In genomic region chr1:205631727-205632373, GRCh38 we compare ENCODE assay signal across 8 cellular contexts. TPM values are rescaled to one million over a fixed set of nuclear protein-coding genes. Genes with fewer than 3 reads are reported as not detected.
A peak's percentile ranks its signal among the peaks of the same experiment; 100 is the strongest.
DNase-seq lines count a peak whose midpoint lies in the region; ATAC-seq and TF ChIP-seq lines count a peak whose summit lies in the region.

TSS of gene ELK4 (minus strand) at chr1:205632011. CDS start at chr1:205623882, 8,129 bp downstream.

- POLR2A ChIA-PET in GM10248 (lab: Yijun Ruan, JAX) (interaction anchor here (0.6 to 1.6 kb wide), 9 partner anchors 9 to 405 kb away, joined by 3 to 7 read pairs (median 5); no protein-coding TSS in a partner anchor), SK-N-SH (lab: Yijun Ruan, JAX) (interaction anchor here (0.8 to 2.3 kb wide), 8 partner anchors 8 to 345 kb away, joined by 3 to 12 read pairs (median 4); no protein-coding TSS in a partner anchor)

- ATAC-seq in HG02571 (IDR thresholded peaks at IDR 0.05; ENCODE audit: unreplicated experiment) (peak; percentile 80), omental fat pad (ENCODE audit: low FRiP score) (peak; percentile 99)

- no peaks in the 10 kb centered on the region for H3K9me3 ChIP-seq in SK-N-SH
- H3K9me3 ChIP-seq in testis = no peaks in the 10 kb centered on the region

- H3K4me3 ChIP-seq in SK-N-SH (ENCODE audit: low read depth in 2 of 2, low read length in 1 of 2) (peak within 1 kb of the TSS; percentile 77 to 83), testis (peak within 1 kb of the TSS; percentile 79 to 89)

- peak; percentile 86 for TF ChIP-seq POLR2A in testis (IDR thresholded peaks at IDR 0.05)

- H3K79me2 ChIP-seq in SK-N-SH (ENCODE audit: insufficient read depth) = peaks cover 43% of the 10 kb centered on the region

- CTCF ChIA-PET in GM10248 (lab: Yijun Ruan, JAX) (interaction anchor here (0.8 to 11.6 kb wide), 31 partner anchors 9 to 403 kb away, joined by 3 to 263 read pairs (median 5); no protein-coding TSS in a partner anchor), SK-N-SH (lab: Yijun Ruan, JAX) (interaction anchor here (0.6 to 7.5 kb wide), 31 partner anchors 9 to 370 kb away, joined by 3 to 94 read pairs (median 6); partner anchors contain the start of genes NUCKS1 and SLC45A3)

- H3K4me1 Mint-ChIP-seq in activated naive CD4-positive, alpha-beta T cell treated with anti-CD3 and anti-CD28 coated beads, Interleukin-2, amount 50 U/mL, for 24 hours = peaks cover 32% of the 10 kb centered on the region

- H3K27ac ChIP-seq in SK-N-SH (ENCODE audit: low read depth in 2 of 2, low read length in 1 of 2) (peak within 1 kb of the TSS; percentile 95), testis (peak within 1 kb of the TSS; percentile 88 to 95)

- no peaks in the 10 kb centered on the region for H3K9me2 ChIP-seq in SK-N-SH

- peak within 1 kb of the TSS; percentile 87 for H3K4me2 ChIP-seq in SK-N-SH

- WGBS in SK-N-SH (ENCODE audit: low lambda C conversion rate) = 2% methylated on average over 24 of the region's 82 CpGs
- 0% methylated on average over 2 to 42 of the region's 82 CpGs for WGBS in testis, 2 donors

- H3K9me3 Mint-ChIP-seq in activated naive CD4-positive, alpha-beta T cell treated with anti-CD3 and anti-CD28 coated beads, Interleukin-2, amount 50 U/mL, for 24 hours = no peaks in the 10 kb centered on the region

- TF ChIP-seq CTCF in GM10248 (IDR thresholded peaks at IDR 0.05; ENCODE audit: control extremely low read depth, extremely low read depth, low read depth, missing control alignments) (peak; percentile 79), SK-N-SH (IDR thresholded peaks at IDR 0.05) (peak; percentile 73), omental fat pad (IDR thresholded peaks at IDR 0.05) (peak in 1 of 3 donors; percentile 28), testis (IDR thresholded peaks at IDR 0.05) (peak; percentile 58 to 81 (median 71))

- peak within 1 kb of the TSS; percentile 94 for H3K4me3 Mint-ChIP-seq in activated naive CD4-positive, alpha-beta T cell treated with anti-CD3 and anti-CD28 coated beads, Interleukin-2, amount 50 U/mL, for 24 hours

- H3K36me3 Mint-ChIP-seq in activated naive CD4-positive, alpha-beta T cell treated with anti-CD3 and anti-CD28 coated beads, Interleukin-2, amount 50 U/mL, for 24 hours = peaks cover 4% of the 10 kb centered on the region

- peak within 1 kb of the TSS; percentile 85 for H3K9ac ChIP-seq in SK-N-SH

- H3K27ac Mint-ChIP-seq in activated naive CD4-positive, alpha-beta T cell treated with anti-CD3 and anti-CD28 coated beads, Interleukin-2, amount 50 U/mL, for 24 hours = peak within 1 kb of the TSS; percentile 96

- H3K36me3 ChIP-seq in SK-N-SH (replicated peaks in 1 of 2; ENCODE audit: control insufficient read depth in 1 of 2, insufficient read depth in 2 of 2, low read length in 1 of 2) (peaks cover 3 to 7% of the 10 kb centered on the region in 2 experiments), testis (ENCODE audit: low read depth, missing control alignments) (no peaks in the 10 kb centered on the region)

- TF ChIP-seq EP300 in SK-N-SH (IDR thresholded peaks at IDR 0.05; ENCODE audit: borderline replicate concordance in 1 of 2, low read depth in 1 of 2, low read length in 1 of 2) = peak in 1 of 2 experiments; percentile 36; a peak in 1 of 4 replicates

- H3F3A ChIP-seq in SK-N-SH (replicated peaks; ENCODE audit: insufficient read depth) = peaks cover 13% of the 10 kb centered on the region

- peak; percentile 77 for TF ChIP-seq RAD21 in SK-N-SH (IDR thresholded peaks at IDR 0.05; ENCODE audit: low read length)

- no peaks in the 10 kb centered on the region for H3K27me3 ChIP-seq in SK-N-SH (ENCODE audit: insufficient read depth)
- H3K27me3 ChIP-seq in testis = no peaks in the 10 kb centered on the region

- H2AFZ ChIP-seq in SK-N-SH (ENCODE audit: low read depth) = peak within 1 kb of the TSS; percentile 73

- no peaks in the 10 kb centered on the region for H3K27me3 Mint-ChIP-seq in activated naive CD4-positive, alpha-beta T cell treated with anti-CD3 and anti-CD28 coated beads, Interleukin-2, amount 50 U/mL, for 24 hours

- DNase-seq in GM10248 (ENCODE audit: extremely low spot score) = peak; percentile 97
- DNase-seq in NCI-H1048 (lab: John Stamatoyannopoulos, UW) = peak; percentile 100
- DNase-seq in SK-N-SH = peak; percentile 98
- no peak for DNase-seq in glomerular endothelial cell (ENCODE audit: extremely low read depth, low read depth, low spot score)
- DNase-seq in omental fat pad (ENCODE audit: low spot score) = peak; percentile 98
- DNase-seq in testis = peak; percentile 99

- no peaks in the 10 kb centered on the region for H4K20me1 ChIP-seq in SK-N-SH (ENCODE audit: insufficient read depth)

- intact Hi-C loops in testis (cut with DNase I; ENCODE audit: low total_unique reads) = loop anchor here (2.0 kb wide), 1 partner anchor 41 kb away; no protein-coding TSS in a partner anchor

- peaks cover 0 to 9% of the 10 kb centered on the region in 2 experiments; a peak in 2 of 4 replicates for H3K4me1 ChIP-seq in SK-N-SH (ENCODE audit: control insufficient read depth in 1 of 2, insufficient read depth in 2 of 2, low read depth in 1 of 2, low read length in 1 of 2)
- H3K4me1 ChIP-seq in testis = peaks cover 21% of the 10 kb centered on the region

TF ChIP-seq in SK-N-SH, 30 proteins besides CTCF, POLR2A, EP300 and RAD21 (continues in another document):
- peak; percentile 42; the same call in 1 of the 2 replicates for TF ChIP-seq SIN3A (IDR thresholded peaks at IDR 0.05; ENCODE audit: borderline replicate concordance, low read depth, low read length)
- TF ChIP-seq FOXM1 (IDR thresholded peaks at IDR 0.05; ENCODE audit: low read depth) = no peak
- TF ChIP-seq GATA2 (CRISPR knock-in tag; IDR thresholded peaks at IDR 0.05) = no peak
- no peak for TF ChIP-seq USF2 (IDR thresholded peaks at IDR 0.05; ENCODE audit: borderline replicate concordance, low read depth, low read length)
- no peak for TF ChIP-seq IRF3 (IDR thresholded peaks at IDR 0.05; ENCODE audit: low read depth, low read length)
- peak; percentile 25; the same call in 1 of the 2 replicates for TF ChIP-seq TCF12 (IDR thresholded peaks at IDR 0.05)
- TF ChIP-seq RFX5 (IDR thresholded peaks at IDR 0.05; ENCODE audit: low read length) = 0 out of 2 replicates have a peak, but pooled peaks have one; percentile 32
- TF ChIP-seq REST (IDR thresholded peaks at IDR 0.05; ENCODE audit: low read depth, low read length) = no peak
- no peak for TF ChIP-seq NRF1 (IDR thresholded peaks at IDR 0.05; ENCODE audit: low read depth, low read length)

RNA-seq across cellular contexts. Expression of gene ELK4, which starts in this region (rescaled TPM):
- polyA plus RNA-seq in SK-N-SH (2012; rRNA removed) (2.6 and 3.8 TPM in 2 replicates), testis (ENCODE audit: insufficient read depth, low read depth, low replicate concordance) (20.4 TPM)
- 4.0 and 5.0 TPM in 2 replicates for polyA plus RNA-seq in SK-N-SH (2012; cell fraction: cytosol; rRNA removed)
- 5.6 and 9.0 TPM in 2 replicates for polyA plus RNA-seq in SK-N-SH (2012; cell fraction: nucleus; rRNA removed)
- total RNA-seq in glomerular endothelial cell (23.2 and 35.2 TPM in 2 replicates), omental fat pad (10 to 100 TPM; 20.7 to 37.5 (median 27.8) TPM), testis (10 to 100 TPM; 20.5 to 25.4 TPM)
